In the genomic region with DNA sequence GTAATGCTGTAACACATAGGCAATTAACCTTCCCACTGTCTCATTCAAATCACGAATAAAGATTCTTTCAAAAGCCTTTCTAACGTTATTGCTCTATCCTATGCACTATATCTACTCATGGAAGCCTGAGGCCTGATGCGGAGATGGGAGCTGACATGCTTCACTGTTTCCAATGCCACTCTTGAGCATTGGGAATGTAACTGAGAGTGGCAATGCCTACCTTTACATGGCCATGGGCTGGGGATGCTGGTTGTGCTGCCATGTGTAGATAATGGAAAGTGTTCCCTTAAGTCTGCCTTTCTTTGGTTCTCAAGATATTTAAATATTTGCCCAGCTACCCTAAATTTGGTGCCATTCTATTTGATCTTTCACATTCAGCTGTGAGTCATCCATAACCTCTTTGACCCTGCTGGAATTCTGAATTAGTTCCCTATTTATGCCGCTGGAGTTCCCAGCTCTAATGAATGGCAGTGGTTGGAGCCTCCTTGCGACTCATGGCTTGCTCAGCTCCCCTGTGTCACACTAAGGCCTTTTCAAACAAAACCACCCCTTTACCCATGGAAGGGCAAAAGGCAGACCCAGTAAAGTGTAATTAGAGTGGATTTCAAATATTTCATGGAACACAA, we compare ENCODE assay signal across 14 cellular contexts. TPM values are rescaled to one million over a fixed set of nuclear protein-coding genes. Genes with fewer than 3 reads are reported as not detected.
A peak's percentile ranks its signal among the peaks of the same experiment; 100 is the strongest.
DNase-seq lines count a peak whose midpoint lies in the region; ATAC-seq and TF ChIP-seq lines count a peak whose summit lies in the region.
"Had no signal": no experiment of that assay in that cellular context is flagged by ENCODE, and none has a peak within 500 bp of the region (broad histone marks: within the 10 kb centered on the region; RNA-seq: fewer than 3 reads in every experiment).

No MANE protein-coding gene starts in this region.

- H3K4me3 ChIP-seq in left lung (no peak overlapping the region), tibial artery (no peak overlapping the region)

- H3K4me1 ChIP-seq in left lung (no peaks in the 10 kb centered on the region), tibial artery (no peaks in the 10 kb centered on the region)

- H3K27ac ChIP-seq in left lung (no peak overlapping the region), tibial artery (no peak overlapping the region)

- H3K9me3 ChIP-seq in left lung, result no peaks in the 10 kb centered on the region
- no peaks in the 10 kb centered on the region for H3K9me3 ChIP-seq in tibial artery

- H3K27me3 ChIP-seq in left lung, result no peaks in the 10 kb centered on the region
- H3K27me3 ChIP-seq in tibial artery, result no peaks in the 10 kb centered on the region

- ATAC-seq in left lung (peak; percentile 66), HG03025 (IDR thresholded peaks at IDR 0.05; ENCODE audit: low FRiP score, unreplicated experiment) (no peak)

- intact Hi-C loops in left lung (cut with DNase I), result no loop called here
- intact Hi-C loops in tibial artery (cut with DNase I; ENCODE audit: low total_unique reads), result loop anchor here (5.0 kb wide), 1 partner anchor 88 kb away; no protein-coding TSS in a partner anchor

- H3K36me3 ChIP-seq in left lung (no peaks in the 10 kb centered on the region), tibial artery (no peaks in the 10 kb centered on the region)

- no peak for TF ChIP-seq CTCF in left lung (IDR thresholded peaks at IDR 0.05)
- TF ChIP-seq CTCF in tibial artery (IDR thresholded peaks at IDR 0.05), result no peak
- no peak for TF ChIP-seq CTCF in GM10266 (IDR thresholded peaks at IDR 0.05; ENCODE audit: control insufficient read depth, insufficient read depth, low read depth, missing control alignments)

- peak; percentile 62 for DNase-seq in AG08395 (ENCODE audit: low spot score)
- DNase-seq in HT-29 (ENCODE audit: low spot score), result peak; percentile 27
- DNase-seq in amniotic epithelial cell (ENCODE audit: low read depth), result peak; percentile 17
- no peak for DNase-seq in left lung
- no peak for DNase-seq in tibial artery
- DNase-seq in GM10266 (ENCODE audit: extremely low spot score), result no peak
- DNase-seq in NK-92 treated with Interleukin-12 subunit alpha and Interleukin-12 subunit beta, amount 100 ng/mL, for 24 hours (lab: John Stamatoyannopoulos, UW), result no peak
- DNase-seq: activated CD4-positive, alpha-beta T cell treated with anti-CD3 and anti-CD28 coated beads, Interleukin-2, amount 50 U/mL, for 4 hours; AML-193; aorta; DMS79; NCI-H1436; NCI-H526 had no signal

RNA-seq across cellular contexts. Expression of gene DKK3, which starts 21.4 kb away (rescaled TPM):
- not detected in 2 replicates for total RNA-seq in HT-29 (2014; rRNA removed; shearing (Covaris generic))
- 100 to 1,000 TPM; 122 to 156 TPM for total RNA-seq in left lung

Comparison
In these comparisons a context has a peak if more than half of its experiments do, and no peak if none do; other contexts are left out.
1. DNase-seq: peak in AG08395 (single experiment), HT-29 (single experiment) and amniotic epithelial cell (single experiment); none in left lung (0 of 2), tibial artery (0 of 2), GM10266 (single experiment) and NK-92 treated with Interleukin-12 subunit alpha and Interleukin-12 subunit beta, amount 100 ng/mL, for 24 hours (single experiment).
2. RNA of gene DKK3, which starts 21.4 kb away (total RNA-seq): 122 to 156 TPM in left lung; not detected in HT-29; every median in the first group is over 100 times any median in the second.